8 cellular contexts compared by ENCODE assay signal in genomic region chr11:88252208-88252607, GRCh38.
"Had no signal": no experiment of that assay in that cellular context is flagged by ENCODE, and none has a peak within 500 bp of the region (broad histone marks: within the 10 kb centered on the region; RNA-seq: fewer than 3 reads in every experiment).

No MANE protein-coding gene starts in this region.

- H2AFZ ChIP-seq: GM23248 had no signal

- H3K9me3 ChIP-seq: HAP-1 had no signal

- H3K36me3 ChIP-seq: HAP-1 had no signal

- ATAC-seq: HCT116 had no signal

- H3K27me3 Mint-ChIP-seq: IgD-negative memory B cell had no signal

- H3K4me3 ChIP-seq: GM23248, HAP-1 had no signal

- H3K4me1 Mint-ChIP-seq: IgD-negative memory B cell had no signal

- H3K4me1 ChIP-seq: HAP-1 had no signal

- H3K27ac Mint-ChIP-seq: HFFc6 had no signal

- DNase-seq: GM23248, GOT3, H7, HFFc6 had no signal

- H3K4me3 Mint-ChIP-seq: HFFc6, IgD-negative memory B cell had no signal

- H3K27ac ChIP-seq: GM23248, HL-60 had no signal
